ENCODE assay signal across 17 cellular contexts in the genomic region with DNA sequence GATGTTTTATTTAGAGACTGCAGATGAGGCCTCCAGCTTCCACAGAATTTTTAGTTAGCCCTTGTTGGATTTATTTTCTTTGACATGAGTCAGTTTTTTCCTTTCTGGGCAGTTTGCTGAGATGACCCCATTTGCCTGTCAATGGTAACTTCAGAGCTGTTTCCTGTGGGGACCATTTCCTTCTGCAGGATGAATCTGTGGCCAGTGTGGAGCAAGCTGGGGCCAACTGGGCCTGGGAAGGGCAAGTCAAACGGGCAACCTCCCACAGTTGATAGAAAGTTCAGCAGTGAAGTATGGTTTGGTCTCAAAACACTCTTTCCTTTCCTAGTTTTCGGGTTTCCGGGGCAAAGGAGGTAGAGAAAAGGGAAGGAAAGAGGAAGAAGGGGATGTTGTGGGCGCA.
A peak's percentile ranks its signal among the peaks of the same experiment; 100 is the strongest.
DNase-seq lines count a peak whose midpoint lies in the region; ATAC-seq and TF ChIP-seq lines count a peak whose summit lies in the region.
"Had no signal": no experiment of that assay in that cellular context is flagged by ENCODE, and none has a peak within 500 bp of the region (broad histone marks: within the 10 kb centered on the region; RNA-seq: fewer than 3 reads in every experiment).

No MANE protein-coding gene starts in this region.

- CTCF ChIA-PET in GM10248 (lab: Yijun Ruan, JAX): interaction anchor here (2.7 kb wide), 1 partner anchor 14 kb away, joined by 8 read pairs; no protein-coding TSS in a partner anchor

- H3K9me3 Mint-ChIP-seq in neural crest cell: no peaks in the 10 kb centered on the region
- H3K9me3 Mint-ChIP-seq: CD8-positive, alpha-beta T cell; HFFc6 had no signal

- peaks cover 20% of the 10 kb centered on the region for H3K4me1 Mint-ChIP-seq in neural crest cell
- H3K4me1 Mint-ChIP-seq: CD14-positive monocyte had no signal

- TF ChIP-seq CTCF in neural crest cell (conservative IDR thresholded peaks at IDR 0.05): no peak
- TF ChIP-seq CTCF in GM10248 (IDR thresholded peaks at IDR 0.05; ENCODE audit: control extremely low read depth, extremely low read depth, low read depth, missing control alignments): no peak

- H3K27me3 Mint-ChIP-seq in neural crest cell (ENCODE audit: low read depth): no peaks in the 10 kb centered on the region

- no peak overlapping the region for H3K4me3 Mint-ChIP-seq in neural crest cell
- H3K4me3 Mint-ChIP-seq: CD14-positive monocyte; CD8-positive, alpha-beta T cell; HFFc6 had no signal

- no peak for ATAC-seq in GM18498 (IDR thresholded peaks at IDR 0.05; ENCODE audit: unreplicated experiment)
- ATAC-seq: CD8-positive, alpha-beta T cell had no signal

- peak; percentile 45 for DNase-seq in EH (ENCODE audit: low read depth)
- DNase-seq in KG1 (lab: John Stamatoyannopoulos, UW): peak; percentile 43
- peak; percentile 87 to 92 for DNase-seq in dermis microvascular lymphatic vessel endothelial cell (ENCODE audit: low read depth in 2 of 2)
- no peak for DNase-seq in neural crest cell (ENCODE audit: low read depth, low spot score)
- no peak for DNase-seq in NCI-H446 (lab: John Stamatoyannopoulos, UW)
- no peak for DNase-seq in stimulated activated CD8-positive, alpha-beta memory T cell treated with anti-CD3 and anti-CD28 coated beads, Interleukin-4, amount 100 ng/mL, for 48 hours
- DNase-seq in GM10248 (ENCODE audit: extremely low spot score): no peak
- DNase-seq: CD8-positive, alpha-beta T cell; COR-L47; DMS153; DMS79 treated with DMSO at 0.1 percent for 48 hours; GF-D8; GOT3; HCEC 1CT; HFFc6 had no signal

- POLR2A ChIA-PET in GM10248 (lab: Yijun Ruan, JAX): no interaction called here

- peak overlapping the region; percentile 15 for H3K27ac Mint-ChIP-seq in neural crest cell (ENCODE audit: unreplicated experiment)
- H3K27ac Mint-ChIP-seq: CD14-positive monocyte; CD8-positive, alpha-beta T cell; HFFc6 had no signal

- H3K36me3 Mint-ChIP-seq in neural crest cell (ENCODE audit: low read depth): no peaks in the 10 kb centered on the region
- H3K36me3 Mint-ChIP-seq: CD14-positive monocyte; CD8-positive, alpha-beta T cell had no signal

Comparison
In these comparisons a context has a peak if more than half of its experiments do, and no peak if none do; other contexts are left out.
1. DNase-seq: peak in EH (single experiment), KG1 (single experiment) and dermis microvascular lymphatic vessel endothelial cell (2 of 2); none in neural crest cell (single experiment), NCI-H446 (0 of 2), stimulated activated CD8-positive, alpha-beta memory T cell treated with anti-CD3 and anti-CD28 coated beads, Interleukin-4, amount 100 ng/mL, for 48 hours (single experiment) and GM10248 (single experiment).